7 cellular contexts compared by ENCODE assay signal in genomic region chr10:132389631-132390454, GRCh38. TPM values are rescaled to one million over a fixed set of nuclear protein-coding genes. Genes with fewer than 3 reads are reported as not detected.
DNase-seq lines count a peak whose midpoint lies in the region; ATAC-seq and TF ChIP-seq lines count a peak whose summit lies in the region.

No MANE protein-coding gene starts in this region.

- BruUV-seq in PC-9 (replicated peaks; lab: Mats Ljungman, UMichigan): no TSS peak

- H3K9me2 ChIP-seq in GM23338 (ENCODE audit: insufficient read depth): peaks cover 14% of the 10 kb centered on the region
- H3K9me2 ChIP-seq in PC-9 (ENCODE audit: insufficient read depth): no peaks in the 10 kb centered on the region

- H4K20me1 ChIP-seq in GM23338 (replicated peaks; ENCODE audit: insufficient read depth) (no peaks in the 10 kb centered on the region), PC-9 (ENCODE audit: insufficient read depth) (no peaks in the 10 kb centered on the region)

- H3K9me3 Mint-ChIP-seq in CD14-positive monocyte: peaks cover 0 to 7% (median 1%) of the 10 kb centered on the region in 7 donors
- H3K9me3 Mint-ChIP-seq in GM23338: peaks cover 5% of the 10 kb centered on the region; the same call in 1 of the 3 replicates
- H3K9me3 Mint-ChIP-seq in activated naive CD8-positive, alpha-beta T cell treated with anti-CD3 and anti-CD28 coated beads, Interleukin-2, amount 50 U/mL, for 24 hours: peaks cover 8% of the 10 kb centered on the region

- no peak overlapping the region for H2AFZ ChIP-seq in GM23338
- H2AFZ ChIP-seq in PC-9: no peak overlapping the region

- H3K27me3 ChIP-seq in GM23338 (ENCODE audit: insufficient read depth) (no peaks in the 10 kb centered on the region), PC-9 (ENCODE audit: insufficient read depth, low read depth) (no peaks in the 10 kb centered on the region)

- H3K4me3 ChIP-seq in GM23338 (no peak overlapping the region), mucosa of descending colon (no peak overlapping the region), PC-9 (no peak overlapping the region)

- H3K36me3 ChIP-seq in GM23338 (ENCODE audit: insufficient read depth) (no peaks in the 10 kb centered on the region), mucosa of descending colon (ENCODE audit: low read depth) (no peaks in the 10 kb centered on the region), PC-9 (ENCODE audit: low read depth) (no peaks in the 10 kb centered on the region)

- CTCF ChIA-PET in PC-9 (lab: Charles Lee): no interaction called here

- H3K4me1 Mint-ChIP-seq in CD14-positive monocyte: peaks cover 41% of the 10 kb centered on the region
- H3K4me1 Mint-ChIP-seq in GM23338: peaks cover 9% of the 10 kb centered on the region
- H3K4me1 Mint-ChIP-seq in activated naive CD8-positive, alpha-beta T cell treated with anti-CD3 and anti-CD28 coated beads, Interleukin-2, amount 50 U/mL, for 24 hours: peaks cover 5% of the 10 kb centered on the region

- POLR2A ChIA-PET in PC-9 (lab: Charles Lee; ENCODE audit: unreplicated experiment): interaction anchor here (0.6 kb wide), 2 partner anchors 57 to 150 kb away, joined by 3 to 4 read pairs; no protein-coding TSS in a partner anchor

- ATAC-seq in GM23338 (peak; percentile 53), mucosa of descending colon (peak; percentile 52)
- ATAC-seq in activated naive CD8-positive, alpha-beta T cell treated with anti-CD3 and anti-CD28 coated beads, Interleukin-2, amount 50 U/mL, for 24 hours: peak; percentile 8

- H3K27ac Mint-ChIP-seq in CD14-positive monocyte: no peak overlapping the region
- H3K27ac Mint-ChIP-seq in GM23338: no peak overlapping the region
- H3K27ac Mint-ChIP-seq in activated naive CD8-positive, alpha-beta T cell treated with anti-CD3 and anti-CD28 coated beads, Interleukin-2, amount 50 U/mL, for 24 hours: no peak overlapping the region

- DNase-seq in CD14-positive monocyte (ENCODE audit: low spot score) (peak; percentile 49), GM23338 (ENCODE audit: low spot score) (peak; percentile 55), mucosa of descending colon (peak in 2 of 3 donors; percentile 43 to 62), HuH-7.5 (ENCODE audit: low spot score) (no peak), PC-9 (no peak), cortex of kidney (lab: John Stamatoyannopoulos, UW) (no peak)
- no peak for DNase-seq in activated naive CD8-positive, alpha-beta T cell treated with anti-CD3 and anti-CD28 coated beads, Interleukin-2, amount 50 U/mL, for 24 hours

- intact Hi-C loops in CD14-positive monocyte (cut with micrococcal nuclease): loop anchor here (2.0 to 10.0 kb wide), 5 partner anchors 42 to 245 kb away; partner anchors contain the start of gene INPP5A (in 1 of the 2)
- intact Hi-C loops in mucosa of descending colon (cut with DNase I, micrococcal nuclease): loop anchor here (5.0 to 10.0 kb wide), 4 partner anchors 62 to 245 kb away; partner anchors contain the start of gene INPP5A (in 1 of the 2)
- intact Hi-C loops in PC-9 (cut with micrococcal nuclease; ENCODE audit: unreplicated experiment): loop anchor here (2.0 to 10.0 kb wide), 2 partner anchors 63 to 245 kb away; no protein-coding TSS in a partner anchor

- H3K36me3 Mint-ChIP-seq in CD14-positive monocyte: peaks cover 0 to 2% of the 10 kb centered on the region in 2 donors
- peaks cover 3% of the 10 kb centered on the region; the same call in 1 of the 3 replicates for H3K36me3 Mint-ChIP-seq in GM23338 (ENCODE audit: low read depth)
- no peaks in the 10 kb centered on the region for H3K36me3 Mint-ChIP-seq in activated naive CD8-positive, alpha-beta T cell treated with anti-CD3 and anti-CD28 coated beads, Interleukin-2, amount 50 U/mL, for 24 hours (ENCODE audit: low read depth)

- no peaks in the 10 kb centered on the region for H3K79me2 ChIP-seq in GM23338 (replicated peaks; ENCODE audit: insufficient read depth)
- H3K79me2 ChIP-seq in PC-9 (ENCODE audit: low read depth): no peaks in the 10 kb centered on the region

- H3K4me3 Mint-ChIP-seq in CD14-positive monocyte (no peak overlapping the region), GM23338 (no peak overlapping the region)
- H3K4me3 Mint-ChIP-seq in activated naive CD8-positive, alpha-beta T cell treated with anti-CD3 and anti-CD28 coated beads, Interleukin-2, amount 50 U/mL, for 24 hours: no peak overlapping the region

- H3K27me3 Mint-ChIP-seq in CD14-positive monocyte (ENCODE audit: low read depth in 3 of 3) (peaks cover 5 to 29% (median 9%) of the 10 kb centered on the region in 3 donors), GM23338 (ENCODE audit: insufficient read depth, low read depth, poor library complexity) (peaks cover 14% of the 10 kb centered on the region)
- H3K27me3 Mint-ChIP-seq in activated naive CD8-positive, alpha-beta T cell treated with anti-CD3 and anti-CD28 coated beads, Interleukin-2, amount 50 U/mL, for 24 hours: peaks cover 3% of the 10 kb centered on the region

- H3K4me1 ChIP-seq in GM23338 (ENCODE audit: insufficient read depth): peaks cover 9% of the 10 kb centered on the region; the same call in 1 of the 2 replicates
- H3K4me1 ChIP-seq in mucosa of descending colon (ENCODE audit: low read depth): peaks cover 10% of the 10 kb centered on the region
- H3K4me1 ChIP-seq in PC-9 (replicated peaks; ENCODE audit: insufficient read depth): peaks cover 10% of the 10 kb centered on the region

- no peak for TF ChIP-seq CTCF in CD14-positive monocyte (IDR thresholded peaks at IDR 0.05)
- TF ChIP-seq CTCF in GM23338 (conservative IDR thresholded peaks at IDR 0.05; ENCODE audit: low read depth in 2 of 2): no peak
- no peak for TF ChIP-seq CTCF in mucosa of descending colon (IDR thresholded peaks at IDR 0.05)
- TF ChIP-seq CTCF in PC-9 (conservative IDR thresholded peaks at IDR 0.05): no peak

- H3K27ac ChIP-seq in GM23338 (ENCODE audit: low read depth) (no peak overlapping the region), PC-9 (no peak overlapping the region)

- H3K4me2 ChIP-seq in GM23338: peak overlapping the region; percentile 26; the same call in 1 of the 2 replicates
- H3K4me2 ChIP-seq in PC-9: no peak overlapping the region

- H3F3A ChIP-seq in GM23338 (replicated peaks; ENCODE audit: low read depth) (no peaks in the 10 kb centered on the region), PC-9 (ENCODE audit: insufficient read depth, low read depth) (no peaks in the 10 kb centered on the region; the same call in 1 of the 2 replicates)

- H3K9me3 ChIP-seq in mucosa of descending colon: no peaks in the 10 kb centered on the region
- H3K9me3 ChIP-seq in PC-9 (ENCODE audit: insufficient read depth, low read depth): no peaks in the 10 kb centered on the region

TF ChIP-seq in GM23338, 12 proteins besides CTCF, POLR2A, EP300 and RAD21:
- TF ChIP-seq NANOG (IDR thresholded peaks at IDR 0.05; ENCODE audit: borderline replicate concordance) (no peak), ZNF114 (CRISPR knock-in tag; IDR thresholded peaks at IDR 0.05) (no peak), POLR2AphosphoS5 (IDR thresholded peaks at IDR 0.05; ENCODE audit: low read depth) (no peak)

RNA-seq across cellular contexts. Expression of gene PWWP2B, which starts 7.2 kb away (rescaled TPM):
- polyA plus RNA-seq in CD14-positive monocyte (1 to 10 TPM; 2.4 to 2.7 TPM), GM23338 (2016; fragmentation: Nextera tagmentation; extraction: Ambion mirVana) (2.2 and 2.3 TPM in 2 replicates)
- total RNA-seq in GM23338 (2014; rRNA removed; shearing (Covaris generic)): 8.6 and 12.8 TPM in 2 replicates
- total RNA-seq in mucosa of descending colon (10 to 100 TPM; 37.7 to 55.6 (median 41.7) TPM), PC-9 (2021) (16.9 and 20.6 TPM in 2 replicates)

RNA-seq across cellular contexts. Expression of gene LRRC27, which starts 57.9 kb away (rescaled TPM):
- polyA plus RNA-seq in CD14-positive monocyte: 1 to 10 TPM; 3.6 TPM
- total RNA-seq in GM23338 (2014; rRNA removed; shearing (Covaris generic)): 3.1 and 3.5 TPM in 2 replicates
- polyA plus RNA-seq in GM23338 (2016; fragmentation: Nextera tagmentation; extraction: Ambion mirVana): 2.2 and 2.9 TPM in 2 replicates
- 10 to 100 TPM in 2 of 3 donors, 1 to 10 TPM in 1; 6.9 to 12.2 (median 11.1) TPM for total RNA-seq in mucosa of descending colon
- total RNA-seq in PC-9 (2021): 10.0 and 17.5 TPM in 2 replicates

Comparison
In these comparisons a context has a peak if more than half of its experiments do, and no peak if none do; other contexts are left out.
1. DNase-seq: peak in CD14-positive monocyte (single experiment), GM23338 (single experiment) and mucosa of descending colon (2 of 3); none in activated naive CD8-positive, alpha-beta T cell treated with anti-CD3 and anti-CD28 coated beads, Interleukin-2, amount 50 U/mL, for 24 hours (single experiment), HuH-7.5 (single experiment), PC-9 (0 of 2) and cortex of kidney (single experiment).
2. Peak in every context shown above with its lines, with median percentiles within 50 percentile points of each other: ATAC-seq.